In genomic region chr11:65640483-65641207, GRCh38 we compare ENCODE assay signal across 9 cellular contexts. TPM values are rescaled to one million over a fixed set of nuclear protein-coding genes. Genes with fewer than 3 reads are reported as not detected.
DNase-seq lines count a peak whose midpoint lies in the region; ATAC-seq, FAIRE-seq and TF ChIP-seq lines count a peak whose summit lies in the region.
"Had no signal": no experiment of that assay in that cellular context is flagged by ENCODE, and none has a peak within 500 bp of the region (broad histone marks: within the 10 kb centered on the region; RNA-seq: fewer than 3 reads in every experiment).

No MANE protein-coding gene starts in this region.

- no peak for FAIRE-seq in kidney (lab: Jason Lieb, UNC)

- H3K4me1 Mint-ChIP-seq in activated T-helper 2 cell treated with anti-CD3 and anti-CD28 coated beads, Interferon-gamma antibody, Interleukin-2, Interleukin-4, amounts not matched to agents 10 μg/mL and 5 μg/mL and 100 μg/mL, durations not matched to agents 14 hours and 24 hours and 36 hours (ENCODE audit: low read depth): peaks cover 31% of the 10 kb centered on the region

- DNase-seq in activated CD8-positive, alpha-beta memory T cell treated with anti-CD3 and anti-CD28 coated beads for 24 hours: peak; percentile 81
- DNase-seq in activated CD8-positive, alpha-beta memory T cell treated with anti-CD3 and anti-CD28 coated beads, Interleukin-2, amount 50 U/mL, for 4 hours: no peak
- no peak for DNase-seq in activated T-helper 2 cell treated with anti-CD3 and anti-CD28 coated beads, Interferon-gamma antibody, Interleukin-2, Interleukin-4, amounts not matched to agents 10 μg/mL and 5 μg/mL and 100 μg/mL, durations not matched to agents 14 hours and 24 hours and 36 hours (ENCODE audit: low spot score)
- DNase-seq in kidney (peak; percentile 85), transverse colon (peak; percentile 62), OCI-M2 (lab: John Stamatoyannopoulos, UW; ENCODE audit: unreplicated experiment) (no peak), WERI-Rb-1 (no peak)

- H3K36me3 ChIP-seq in kidney (ENCODE audit: control insufficient read depth in 1 of 2, insufficient read depth in 2 of 2, low read length in 2 of 2) (peaks cover 2 to 4% of the 10 kb centered on the region in 2 donors), transverse colon (peaks cover 0 to 10% (median 5%) of the 10 kb centered on the region in 4 donors), WERI-Rb-1 (peaks cover 20% of the 10 kb centered on the region)

- H3K27ac ChIP-seq in kidney (ENCODE audit: low read depth in 2 of 2, low read length in 2 of 2): peak overlapping the region; percentile 43 to 78
- peak overlapping the region; percentile 84 to 92 (median 88) for H3K27ac ChIP-seq in transverse colon
- H3K27ac ChIP-seq in WERI-Rb-1: no peak overlapping the region

- no peaks in the 10 kb centered on the region for H3K27me3 Mint-ChIP-seq in activated T-helper 2 cell treated with anti-CD3 and anti-CD28 coated beads, Interferon-gamma antibody, Interleukin-2, Interleukin-4, amounts not matched to agents 10 μg/mL and 5 μg/mL and 100 μg/mL, durations not matched to agents 14 hours and 24 hours and 36 hours (ENCODE audit: low read depth)

- no peak overlapping the region for H3K9ac ChIP-seq in kidney (ENCODE audit: low read length in 2 of 2)

- peaks cover 46% of the 10 kb centered on the region for H3K36me3 Mint-ChIP-seq in activated T-helper 2 cell treated with anti-CD3 and anti-CD28 coated beads, Interferon-gamma antibody, Interleukin-2, Interleukin-4, amounts not matched to agents 10 μg/mL and 5 μg/mL and 100 μg/mL, durations not matched to agents 14 hours and 24 hours and 36 hours (ENCODE audit: low read depth)

- H3K27ac Mint-ChIP-seq in activated T-helper 2 cell treated with anti-CD3 and anti-CD28 coated beads, Interferon-gamma antibody, Interleukin-2, Interleukin-4, amounts not matched to agents 10 μg/mL and 5 μg/mL and 100 μg/mL, durations not matched to agents 14 hours and 24 hours and 36 hours: peak overlapping the region; percentile 77
- H3K27ac Mint-ChIP-seq: brain had no signal

- H3K4me3 ChIP-seq in kidney (ENCODE audit: low read length in 2 of 2): no peak overlapping the region
- H3K4me3 ChIP-seq in transverse colon: peak overlapping the region in 2 of 4 donors; percentile 16 to 35
- H3K4me3 ChIP-seq in WERI-Rb-1 (ENCODE audit: low read depth, low read length): no peak overlapping the region

- TF ChIP-seq CTCF in kidney (IDR thresholded peaks at IDR 0.05; ENCODE audit: borderline replicate concordance, extremely low read depth, insufficient read depth): no peak
- TF ChIP-seq CTCF in transverse colon (IDR thresholded peaks at IDR 0.05): no peak
- no peak for TF ChIP-seq CTCF in WERI-Rb-1 (IDR thresholded peaks at IDR 0.05; ENCODE audit: low read depth, low read length)

- peak overlapping the region; percentile 95 for H3K4me3 Mint-ChIP-seq in activated T-helper 2 cell treated with anti-CD3 and anti-CD28 coated beads, Interferon-gamma antibody, Interleukin-2, Interleukin-4, amounts not matched to agents 10 μg/mL and 5 μg/mL and 100 μg/mL, durations not matched to agents 14 hours and 24 hours and 36 hours (ENCODE audit: low read depth)

- no peak for TF ChIP-seq EP300 in transverse colon (IDR thresholded peaks at IDR 0.05; ENCODE audit: low read depth)

- intact Hi-C loops in activated T-helper 2 cell treated with anti-CD3 and anti-CD28 coated beads, Interferon-gamma antibody, Interleukin-2, Interleukin-4, amounts not matched to agents 10 μg/mL and 5 μg/mL and 100 μg/mL, durations not matched to agents 14 hours and 24 hours and 36 hours (cut with micrococcal nuclease): no loop called here
- intact Hi-C loops in kidney (cut with DNase I): no loop called here
- intact Hi-C loops in transverse colon (cut with DNase I; ENCODE audit: low total_unique reads): no loop called here

- H3K9me3 Mint-ChIP-seq in activated T-helper 2 cell treated with anti-CD3 and anti-CD28 coated beads, Interferon-gamma antibody, Interleukin-2, Interleukin-4, amounts not matched to agents 10 μg/mL and 5 μg/mL and 100 μg/mL, durations not matched to agents 14 hours and 24 hours and 36 hours: no peaks in the 10 kb centered on the region
- H3K9me3 Mint-ChIP-seq: brain had no signal

- in situ Hi-C loops in transverse colon (cut with MboI; ENCODE audit: low pct_ligation_motif_present in 1 of 4, low pct_unique_long_range_greater_than_20kb in 1 of 4, low sequenced_read_pairs in 3 of 4): no loop called here

- no peak for TF ChIP-seq POLR2A in transverse colon (IDR thresholded peaks at IDR 0.05)

- ATAC-seq in HG02798 (IDR thresholded peaks at IDR 0.05; ENCODE audit: poor library complexity, unreplicated experiment): no peak

- no peaks in the 10 kb centered on the region for H3K27me3 ChIP-seq in transverse colon
- H3K27me3 ChIP-seq in WERI-Rb-1 (ENCODE audit: insufficient read depth, low read depth, severe bottlenecking): no peaks in the 10 kb centered on the region

- H3K4me1 ChIP-seq in kidney (ENCODE audit: control insufficient read depth in 1 of 2, insufficient read depth in 1 of 2, low read depth in 1 of 2, low read length in 2 of 2) (peaks cover 0 to 29% of the 10 kb centered on the region in 2 donors), transverse colon (peaks cover 9 to 38% (median 32%) of the 10 kb centered on the region in 4 donors)

- 52% methylated on average over 22 of the region's 33 CpGs; no CpG with 5 or more reads in 1 of the 2 donors for WGBS in transverse colon (ENCODE audit: low coverage in 1 of 2), 2 donors

- H3K9me3 ChIP-seq in kidney (ENCODE audit: control insufficient read depth in 1 of 2, low read length in 2 of 2) (no peaks in the 10 kb centered on the region), transverse colon (no peaks in the 10 kb centered on the region), WERI-Rb-1 (ENCODE audit: severe bottlenecking) (no peaks in the 10 kb centered on the region)

RNA-seq across cellular contexts. Expression of gene SIPA1, which starts 2.7 kb away (rescaled TPM):
- 128 and 135 TPM in 2 replicates for total RNA-seq in activated T-helper 2 cell treated with anti-CD3 and anti-CD28 coated beads, Interferon-gamma antibody, Interleukin-2, Interleukin-4, amounts not matched to agents 10 μg/mL and 5 μg/mL and 100 μg/mL, durations not matched to agents 14 hours and 24 hours and 36 hours
- 71.0 TPM for total RNA-seq in kidney
- polyA plus RNA-seq in kidney (ENCODE audit: insufficient read depth, low read depth, low replicate concordance): 46.4 TPM
- 100 to 1,000 TPM in 1 of 4 donors, 10 to 100 TPM in 3; 22.4 to 174 (median 30.9) TPM for total RNA-seq in transverse colon

RNA-seq across cellular contexts. Expression of gene RELA, which starts 22.1 kb away (rescaled TPM):
- total RNA-seq in activated T-helper 2 cell treated with anti-CD3 and anti-CD28 coated beads, Interferon-gamma antibody, Interleukin-2, Interleukin-4, amounts not matched to agents 10 μg/mL and 5 μg/mL and 100 μg/mL, durations not matched to agents 14 hours and 24 hours and 36 hours: 86.9 and 89.3 TPM in 2 replicates
- total RNA-seq in kidney: 81.6 TPM
- polyA plus RNA-seq in kidney (ENCODE audit: insufficient read depth, low read depth, low replicate concordance): 34.8 TPM
- 10 to 100 TPM; 45.8 to 95.8 (median 58.4) TPM for total RNA-seq in transverse colon

RNA-seq across cellular contexts. Expression of gene PCNX3, which starts 25.1 kb away (rescaled TPM):
- 40.1 and 43.6 TPM in 2 replicates for total RNA-seq in activated T-helper 2 cell treated with anti-CD3 and anti-CD28 coated beads, Interferon-gamma antibody, Interleukin-2, Interleukin-4, amounts not matched to agents 10 μg/mL and 5 μg/mL and 100 μg/mL, durations not matched to agents 14 hours and 24 hours and 36 hours
- total RNA-seq in kidney (44.4 TPM), transverse colon (10 to 100 TPM; 56.4 to 89.0 (median 62.4) TPM)
- polyA plus RNA-seq in kidney (ENCODE audit: insufficient read depth, low read depth, low replicate concordance): 13.6 TPM

RNA-seq across cellular contexts. Expression of gene MAP3K11, which starts 26.6 kb away (rescaled TPM):
- total RNA-seq in activated T-helper 2 cell treated with anti-CD3 and anti-CD28 coated beads, Interferon-gamma antibody, Interleukin-2, Interleukin-4, amounts not matched to agents 10 μg/mL and 5 μg/mL and 100 μg/mL, durations not matched to agents 14 hours and 24 hours and 36 hours: 84.6 and 88.6 TPM in 2 replicates
- total RNA-seq in kidney (89.1 TPM), transverse colon (100 to 1,000 TPM in 2 of 4 donors, 10 to 100 TPM in 2; 82.3 to 211 (median 94.8) TPM)
- polyA plus RNA-seq in kidney (ENCODE audit: insufficient read depth, low read depth, low replicate concordance): 55.7 TPM

RNA-seq across cellular contexts. Expression of gene KCNK7, which starts 45.0 kb away (rescaled TPM):
- total RNA-seq in activated T-helper 2 cell treated with anti-CD3 and anti-CD28 coated beads, Interferon-gamma antibody, Interleukin-2, Interleukin-4, amounts not matched to agents 10 μg/mL and 5 μg/mL and 100 μg/mL, durations not matched to agents 14 hours and 24 hours and 36 hours: 0.78 and 2.0 TPM in 2 replicates
- total RNA-seq in kidney: 0.25 TPM
- polyA plus RNA-seq in kidney (ENCODE audit: insufficient read depth, low read depth, low replicate concordance): not detected
- 1 to 10 TPM in 1 of 4 donors, under 1 TPM in 1, not detected in 2; 0.27 to 1.6 TPM for total RNA-seq in transverse colon

Comparison
In these comparisons a context has a peak if more than half of its experiments do, and no peak if none do; other contexts are left out.
1. DNase-seq: peak in activated CD8-positive, alpha-beta memory T cell treated with anti-CD3 and anti-CD28 coated beads for 24 hours (single experiment), kidney (single experiment) and transverse colon (single experiment); none in activated CD8-positive, alpha-beta memory T cell treated with anti-CD3 and anti-CD28 coated beads, Interleukin-2, amount 50 U/mL, for 4 hours (single experiment), activated T-helper 2 cell treated with anti-CD3 and anti-CD28 coated beads, Interferon-gamma antibody, Interleukin-2, Interleukin-4, amounts not matched to agents 10 μg/mL and 5 μg/mL and 100 μg/mL, durations not matched to agents 14 hours and 24 hours and 36 hours (single experiment), OCI-M2 (single experiment) and WERI-Rb-1 (single experiment).